Comparison of ENCODE assay signal across 14 cellular contexts in the genomic region with DNA sequence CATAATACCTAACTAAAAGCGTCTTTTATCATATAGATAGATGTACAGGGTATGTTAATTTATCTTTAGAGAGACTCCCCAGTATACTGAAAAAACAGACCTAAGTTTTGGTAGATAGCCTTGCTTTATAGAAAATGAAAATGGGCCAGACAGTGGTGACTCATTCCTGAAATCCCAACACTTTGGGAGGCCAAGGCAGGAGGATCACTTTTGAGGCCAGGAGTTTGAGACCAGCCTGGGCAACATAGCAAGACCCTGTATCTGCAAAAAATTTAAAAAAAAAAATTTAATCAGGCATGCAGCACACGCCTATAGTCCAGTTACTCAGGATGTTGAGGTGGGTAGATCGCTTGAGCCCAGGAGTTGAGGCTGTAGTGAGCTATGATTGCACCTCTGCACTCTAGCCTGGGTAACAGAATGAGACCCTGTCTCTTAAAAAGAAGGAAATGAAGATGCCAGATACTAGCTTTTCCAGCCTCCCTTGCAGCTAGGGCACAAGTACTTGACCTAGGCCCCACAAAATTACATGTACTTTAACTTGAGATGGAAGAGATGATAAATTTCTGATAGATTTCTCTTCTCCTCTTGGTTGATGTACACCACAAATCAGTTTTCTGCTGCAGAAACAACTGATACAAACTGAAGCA.
"Had no signal": no experiment of that assay in that cellular context is flagged by ENCODE, and none has a peak within 500 bp of the region (broad histone marks: within the 10 kb centered on the region; RNA-seq: fewer than 3 reads in every experiment).

No MANE protein-coding gene starts in this region.

- H3K27ac ChIP-seq: body of pancreas, tibial artery had no signal

- H3K4me3 ChIP-seq: body of pancreas, tibial artery had no signal

- H3K9me3 ChIP-seq: body of pancreas had no signal

- H3K4me3 Mint-ChIP-seq: activated T-helper 1 cell treated with anti-CD3 and anti-CD28 coated beads, Interleukin-12 subunit alpha, Interleukin-12 subunit beta, Interleukin-2, Interleukin-4 antibody, amounts not matched to agents 30 ng/mL and 10 ng/mL and 1 ng/mL, durations not matched to agents 14 hours and 24 hours and 36 hours had no signal

- H3K27me3 ChIP-seq: body of pancreas, tibial artery had no signal

- ATAC-seq: activated CD4-positive, CD25-positive, alpha-beta regulatory T cell treated with anti-CD3 and anti-CD28 coated beads, Interleukin-2, amount 50 U/mL, for 24 hours; body of pancreas; SK-N-SH treated with all-trans-retinoic acid at 6 μM for 48 hours had no signal

- DNase-seq: activated CD4-positive, alpha-beta T cell treated with anti-CD3 and anti-CD28 coated beads, Interleukin-2, amount 50 U/mL, for 48 hours; activated CD8-positive, alpha-beta memory T cell treated with anti-CD3 and anti-CD28 coated beads, Interleukin-2, amount 50 U/mL, for 4 hours; activated naive CD4-positive, alpha-beta T cell treated with Interleukin-2 at 50 U/mL for 16 hours; amniotic stem cell; body of pancreas; hippocampal formation; kidney glomerular epithelial cell; retina; stimulated activated CD4-positive, alpha-beta T cell treated with anti-CD3 and anti-CD28 coated beads, Interleukin-15, amount 100 ng/mL, for 24 hours; stimulated activated CD4-positive, alpha-beta T cell treated with anti-CD3 and anti-CD28 coated beads, Interleukin-4, amount 100 ng/mL, for 24 hours; tibial artery had no signal

- H3K27ac Mint-ChIP-seq: activated T-helper 1 cell treated with anti-CD3 and anti-CD28 coated beads, Interleukin-12 subunit alpha, Interleukin-12 subunit beta, Interleukin-2, Interleukin-4 antibody, amounts not matched to agents 30 ng/mL and 10 ng/mL and 1 ng/mL, durations not matched to agents 14 hours and 24 hours and 36 hours had no signal
